In genomic region chr1:231738554-231738953, GRCh38 we compare ENCODE assay signal across 37 cellular contexts.
"Had no signal": no experiment of that assay in that cellular context is flagged by ENCODE, and none has a peak within 500 bp of the region (broad histone marks: within the 10 kb centered on the region; RNA-seq: fewer than 3 reads in every experiment).

No MANE protein-coding gene starts in this region.

- H3K27me3 ChIP-seq: ascending aorta, cardiac muscle cell had no signal

- H3K4me1 ChIP-seq: ascending aorta had no signal

- H3K27ac ChIP-seq: ascending aorta, cardiac muscle cell, VCaP had no signal

- H3K4me1 Mint-ChIP-seq: activated B cell treated with CpG ODN at 0.5 μM for 24 hours; activated CD4-positive, alpha-beta T cell treated with anti-CD3 and anti-CD28 coated beads, Interleukin-2, amount 10 ng/mL, durations not matched to agents 24 days and 14 days; activated naive CD4-positive, alpha-beta T cell treated with anti-CD3 and anti-CD28 coated beads, Interleukin-2, amount 10 ng/mL, durations not matched to agents 7 days and 5 days; activated naive CD8-positive, alpha-beta T cell treated with anti-CD3 and anti-CD28 coated beads, Interleukin-2, amount 10 ng/mL, durations not matched to agents 7 days and 5 days; activated naive CD8-positive, alpha-beta T cell treated with anti-CD3 and anti-CD28 coated beads, Interleukin-2, amount 50 U/mL, for 24 hours; activated T-helper 17 cell treated with anti-CD3 and anti-CD28 coated beads, Interleukin-2, amount 50 U/mL, for 72 hours; central memory CD8-positive, alpha-beta T cell had no signal

- H3K36me3 ChIP-seq: ascending aorta, cardiac muscle cell had no signal

- H3K27me3 Mint-ChIP-seq: activated B cell treated with CpG ODN at 0.5 μM for 24 hours; activated CD4-positive, alpha-beta memory T cell treated with anti-CD3 and anti-CD28 coated beads for 36 hours; activated CD4-positive, alpha-beta T cell treated with anti-CD3 and anti-CD28 coated beads, Interleukin-2, amount 10 ng/mL, durations not matched to agents 24 days and 14 days; activated CD8-positive, alpha-beta T cell treated with anti-CD3 and anti-CD28 coated beads for 36 hours; activated naive CD4-positive, alpha-beta T cell treated with anti-CD3 and anti-CD28 coated beads, Interleukin-2, amount 10 ng/mL, durations not matched to agents 7 days and 5 days; activated naive CD4-positive, alpha-beta T cell treated with anti-CD3 and anti-CD28 coated beads, Interleukin-2, amount 50 U/mL, for 24 hours; activated naive CD8-positive, alpha-beta T cell; activated naive CD8-positive, alpha-beta T cell treated with anti-CD3 and anti-CD28 coated beads, Interleukin-2, amount 10 ng/mL, durations not matched to agents 7 days and 5 days; activated naive CD8-positive, alpha-beta T cell treated with anti-CD3 and anti-CD28 coated beads, Interleukin-2, amount 50 U/mL, for 24 hours; activated T-helper 17 cell treated with anti-CD3 and anti-CD28 coated beads, Interleukin-2, amount 50 U/mL, for 72 hours; brain had no signal

- DNase-seq: activated B cell treated with CpG ODN at 0.5 μM for 24 hours; activated CD4-positive, alpha-beta memory T cell treated with anti-CD3 and anti-CD28 coated beads for 36 hours; activated CD4-positive, alpha-beta T cell treated with anti-CD3 and anti-CD28 coated beads for 4 hours; activated CD4-positive, alpha-beta T cell treated with anti-CD3 and anti-CD28 coated beads, Interleukin-2, amount 10 ng/mL, durations not matched to agents 24 days and 14 days; activated CD4-positive, alpha-beta T cell treated with anti-CD3 and anti-CD28 coated beads, Interleukin-2, amount 50 U/mL, for 1 hour; activated CD4-positive, alpha-beta T cell treated with anti-CD3 and anti-CD28 coated beads, Interleukin-2, amount 50 U/mL, for 4 hours; activated CD4-positive, CD25-positive, alpha-beta regulatory T cell treated with anti-CD3 and anti-CD28 coated beads, Interleukin-2, amount 50 U/mL, for 72 hours; activated CD8-positive, alpha-beta memory T cell treated with anti-CD3 and anti-CD28 coated beads, Interleukin-2, amount 50 U/mL, for 4 hours; activated CD8-positive, alpha-beta T cell treated with anti-CD3 and anti-CD28 coated beads for 36 hours; activated effector memory CD4-positive, alpha-beta T cell treated with anti-CD3 and anti-CD28 coated beads, Interleukin-2, amount 50 U/mL, for 16 hours; activated gamma-delta T cell treated with Interleukin-2 at 50 U/mL for 16 hours; activated naive CD4-positive, alpha-beta T cell; activated naive CD4-positive, alpha-beta T cell treated with anti-CD3 and anti-CD28 coated beads, Interleukin-2, amount 10 ng/mL, durations not matched to agents 7 days and 5 days; activated naive CD8-positive, alpha-beta T cell treated with anti-CD3 and anti-CD28 coated beads, Interleukin-2, amount 10 ng/mL, durations not matched to agents 7 days and 5 days; activated naive CD8-positive, alpha-beta T cell treated with anti-CD3 and anti-CD28 coated beads, Interleukin-2, amount 50 U/mL, for 24 hours; activated T-cell treated with anti-CD3 and anti-CD28 coated beads for 4 hours; activated T-cell treated with anti-CD3 and anti-CD28 coated beads, Interleukin-2, amount 50 U/mL, for 1 hour; activated T-cell treated with anti-CD3 and anti-CD28 coated beads, Interleukin-2, amount 50 U/mL, for 4 hours; activated T-cell treated with anti-CD3 and anti-CD28 coated beads, Interleukin-2, amount 50 U/mL, for 72 hours; amygdala; anterior cingulate cortex; caudate nucleus; cerebellar nuclear complex; T-helper 2 cell; T-helper 9 cell had no signal

- FAIRE-seq: TTC549 had no signal

- H3K4me3 ChIP-seq: ascending aorta, cardiac muscle cell had no signal

- H3K9me3 Mint-ChIP-seq: activated CD4-positive, alpha-beta memory T cell treated with anti-CD3 and anti-CD28 coated beads for 36 hours; activated CD4-positive, alpha-beta T cell treated with anti-CD3 and anti-CD28 coated beads, Interleukin-2, amount 10 ng/mL, durations not matched to agents 24 days and 14 days; activated CD8-positive, alpha-beta T cell treated with anti-CD3 and anti-CD28 coated beads for 36 hours; activated naive CD4-positive, alpha-beta T cell treated with anti-CD3 and anti-CD28 coated beads, Interleukin-2, amount 10 ng/mL, durations not matched to agents 7 days and 5 days; activated naive CD8-positive, alpha-beta T cell treated with anti-CD3 and anti-CD28 coated beads, Interleukin-2, amount 50 U/mL, for 24 hours; activated T-cell treated with anti-CD3 and anti-CD28 coated beads, Interleukin-2, amount 50 U/mL, for 4 hours; activated T-cell treated with anti-CD3 and anti-CD28 coated beads, Interleukin-2, amount 50 U/mL, for 72 hours; activated T-helper 1 cell treated with anti-CD3 and anti-CD28 coated beads, Interleukin-12 subunit alpha, Interleukin-12 subunit beta, Interleukin-2, Interleukin-4 antibody, amounts not matched to agents 30 ng/mL and 10 ng/mL and 1 ng/mL, durations not matched to agents 14 hours and 24 hours and 36 hours; activated T-helper 17 cell treated with anti-CD3 and anti-CD28 coated beads, Interleukin-2, amount 50 U/mL, for 72 hours; central memory CD8-positive, alpha-beta T cell; T-helper 1 cell treated with Interleukin-12 subunit alpha and Interleukin-12 subunit beta and Interleukin-4 antibody, amounts not matched to agents 30 μg/mL and 1 μg/mL, for 36 hours; T-helper 2 cell treated with Interferon-gamma antibody and Interleukin-4, amounts not matched to agents 5 μg/mL and 100 μg/mL, for 36 hours had no signal

- H3K9me3 ChIP-seq: ascending aorta had no signal

- H3K4me3 Mint-ChIP-seq: activated B cell treated with CpG ODN at 0.5 μM for 24 hours; activated CD4-positive, alpha-beta memory T cell treated with anti-CD3 and anti-CD28 coated beads for 36 hours; activated CD4-positive, alpha-beta T cell treated with anti-CD3 and anti-CD28 coated beads, Interleukin-2, amount 10 ng/mL, durations not matched to agents 24 days and 14 days; activated CD8-positive, alpha-beta T cell treated with anti-CD3 and anti-CD28 coated beads for 36 hours; activated naive CD4-positive, alpha-beta T cell treated with anti-CD3 and anti-CD28 coated beads, Interleukin-2, amount 10 ng/mL, durations not matched to agents 7 days and 5 days; activated naive CD4-positive, alpha-beta T cell treated with anti-CD3 and anti-CD28 coated beads, Interleukin-2, amount 50 U/mL, for 24 hours; activated naive CD8-positive, alpha-beta T cell; activated naive CD8-positive, alpha-beta T cell treated with anti-CD3 and anti-CD28 coated beads, Interleukin-2, amount 10 ng/mL, durations not matched to agents 7 days and 5 days; activated naive CD8-positive, alpha-beta T cell treated with anti-CD3 and anti-CD28 coated beads, Interleukin-2, amount 50 U/mL, for 24 hours; activated T-cell treated with anti-CD3 and anti-CD28 coated beads, Interleukin-2, amount 50 U/mL, for 4 hours; activated T-cell treated with anti-CD3 and anti-CD28 coated beads, Interleukin-2, amount 50 U/mL, for 72 hours; activated T-helper 1 cell treated with anti-CD3 and anti-CD28 coated beads, Interleukin-12 subunit alpha, Interleukin-12 subunit beta, Interleukin-2, Interleukin-4 antibody, amounts not matched to agents 30 ng/mL and 10 ng/mL and 1 ng/mL, durations not matched to agents 14 hours and 24 hours and 36 hours; activated T-helper 17 cell treated with anti-CD3 and anti-CD28 coated beads, Interleukin-2, amount 50 U/mL, for 72 hours; brain; central memory CD8-positive, alpha-beta T cell; T-helper 1 cell treated with Interleukin-12 subunit alpha and Interleukin-12 subunit beta and Interleukin-4 antibody, amounts not matched to agents 30 μg/mL and 1 μg/mL, for 36 hours; T-helper 2 cell treated with Interferon-gamma antibody and Interleukin-4, amounts not matched to agents 5 μg/mL and 100 μg/mL, for 36 hours had no signal

- ATAC-seq: activated CD8-positive, alpha-beta T cell treated with anti-CD3 and anti-CD28 coated beads for 36 hours; activated naive CD8-positive, alpha-beta T cell treated with anti-CD3 and anti-CD28 coated beads, Interleukin-2, amount 50 U/mL, for 24 hours; activated T-cell treated with anti-CD3 and anti-CD28 coated beads, Interleukin-2, amount 50 U/mL, for 4 hours; activated T-cell treated with anti-CD3 and anti-CD28 coated beads, Interleukin-2, amount 50 U/mL, for 72 hours; activated T-helper 17 cell treated with anti-CD3 and anti-CD28 coated beads, Interleukin-2, amount 50 U/mL, for 72 hours had no signal

- H3K27ac Mint-ChIP-seq: activated B cell treated with CpG ODN at 0.5 μM for 24 hours; activated CD4-positive, alpha-beta memory T cell treated with anti-CD3 and anti-CD28 coated beads for 36 hours; activated CD4-positive, alpha-beta T cell treated with anti-CD3 and anti-CD28 coated beads, Interleukin-2, amount 10 ng/mL, durations not matched to agents 24 days and 14 days; activated CD8-positive, alpha-beta T cell treated with anti-CD3 and anti-CD28 coated beads for 36 hours; activated naive CD4-positive, alpha-beta T cell treated with anti-CD3 and anti-CD28 coated beads, Interleukin-2, amount 10 ng/mL, durations not matched to agents 7 days and 5 days; activated naive CD8-positive, alpha-beta T cell; activated naive CD8-positive, alpha-beta T cell treated with anti-CD3 and anti-CD28 coated beads, Interleukin-2, amount 10 ng/mL, durations not matched to agents 7 days and 5 days; activated naive CD8-positive, alpha-beta T cell treated with anti-CD3 and anti-CD28 coated beads, Interleukin-2, amount 50 U/mL, for 24 hours; activated T-cell treated with anti-CD3 and anti-CD28 coated beads, Interleukin-2, amount 50 U/mL, for 72 hours; activated T-helper 1 cell treated with anti-CD3 and anti-CD28 coated beads, Interleukin-12 subunit alpha, Interleukin-12 subunit beta, Interleukin-2, Interleukin-4 antibody, amounts not matched to agents 30 ng/mL and 10 ng/mL and 1 ng/mL, durations not matched to agents 14 hours and 24 hours and 36 hours; activated T-helper 17 cell treated with anti-CD3 and anti-CD28 coated beads, Interleukin-2, amount 50 U/mL, for 72 hours; T-helper 1 cell treated with Interleukin-12 subunit alpha and Interleukin-12 subunit beta and Interleukin-4 antibody, amounts not matched to agents 30 μg/mL and 1 μg/mL, for 36 hours; T-helper 2 cell treated with Interferon-gamma antibody and Interleukin-4, amounts not matched to agents 5 μg/mL and 100 μg/mL, for 36 hours had no signal
